ENCODE assay signal across 10 cellular contexts in genomic region chr1:150259758-150260669, GRCh38.
A peak's percentile ranks its signal among the peaks of the same experiment; 100 is the strongest.
DNase-seq lines count a peak whose midpoint lies in the region; ATAC-seq and TF ChIP-seq lines count a peak whose summit lies in the region.
"Had no signal": no experiment of that assay in that cellular context is flagged by ENCODE, and none has a peak within 500 bp of the region (broad histone marks: within the 10 kb centered on the region; RNA-seq: fewer than 3 reads in every experiment).

No MANE protein-coding gene starts in this region.

- no peak for TF ChIP-seq CTCF in nephron progenitor cell (IDR thresholded peaks at IDR 0.05)

- H3K27ac Mint-ChIP-seq in nephron progenitor cell: peak overlapping the region; percentile 60
- H3K27ac Mint-ChIP-seq: activated CD4-positive, alpha-beta memory T cell treated with anti-CD3 and anti-CD28 coated beads, Interleukin-2, amount 10 ng/mL, durations not matched to agents 7 days and 5 days had no signal

- no peaks in the 10 kb centered on the region for H3K27me3 Mint-ChIP-seq in nephron progenitor cell (ENCODE audit: low read depth, poor library complexity)

- no peaks in the 10 kb centered on the region for H3K9me3 Mint-ChIP-seq in nephron progenitor cell
- H3K9me3 Mint-ChIP-seq: activated CD4-positive, alpha-beta memory T cell treated with anti-CD3 and anti-CD28 coated beads, Interleukin-2, amount 10 ng/mL, durations not matched to agents 7 days and 5 days had no signal

- no peak for ATAC-seq in GM18873 (IDR thresholded peaks at IDR 0.05; ENCODE audit: low FRiP score, unreplicated experiment)

- peak; percentile 45 for DNase-seq in EL
- DNase-seq in NCI-H2227 treated with DMSO at 0.1 percent for 48 hours (lab: John Stamatoyannopoulos, UW): peak; percentile 45
- DNase-seq in epithelial cell of prostate (ENCODE audit: low read depth, low spot score): no peak
- peak; percentile 66 for DNase-seq in nephron progenitor cell
- DNase-seq in GDM1 (lab: John Stamatoyannopoulos, UW): no peak
- no peak for DNase-seq in C1 segment of cervical spinal cord (lab: John Stamatoyannopoulos, UW)
- no peak for DNase-seq in NCI-H1048 (lab: John Stamatoyannopoulos, UW)
- DNase-seq: activated CD4-positive, alpha-beta memory T cell treated with anti-CD3 and anti-CD28 coated beads, Interleukin-2, amount 10 ng/mL, durations not matched to agents 7 days and 5 days had no signal

- peaks cover 22% of the 10 kb centered on the region for H3K36me3 Mint-ChIP-seq in nephron progenitor cell (ENCODE audit: low read depth)

- H3K4me1 Mint-ChIP-seq in nephron progenitor cell: peaks cover 68% of the 10 kb centered on the region

- H3K27ac ChIP-seq in epithelial cell of prostate: peak overlapping the region; percentile 24
- H3K27ac ChIP-seq: HL-60 had no signal

- H3K4me3 Mint-ChIP-seq in nephron progenitor cell: peak overlapping the region; percentile 94
- H3K4me3 Mint-ChIP-seq: activated CD4-positive, alpha-beta memory T cell treated with anti-CD3 and anti-CD28 coated beads, Interleukin-2, amount 10 ng/mL, durations not matched to agents 7 days and 5 days had no signal

Comparison
In these comparisons a context has a peak if more than half of its experiments do, and no peak if none do; other contexts are left out.
1. DNase-seq: peak in EL (single experiment), NCI-H2227 treated with DMSO at 0.1 percent for 48 hours (single experiment) and nephron progenitor cell (single experiment); none in epithelial cell of prostate (single experiment), GDM1 (single experiment), C1 segment of cervical spinal cord (0 of 14) and NCI-H1048 (single experiment).